In the genomic region with DNA sequence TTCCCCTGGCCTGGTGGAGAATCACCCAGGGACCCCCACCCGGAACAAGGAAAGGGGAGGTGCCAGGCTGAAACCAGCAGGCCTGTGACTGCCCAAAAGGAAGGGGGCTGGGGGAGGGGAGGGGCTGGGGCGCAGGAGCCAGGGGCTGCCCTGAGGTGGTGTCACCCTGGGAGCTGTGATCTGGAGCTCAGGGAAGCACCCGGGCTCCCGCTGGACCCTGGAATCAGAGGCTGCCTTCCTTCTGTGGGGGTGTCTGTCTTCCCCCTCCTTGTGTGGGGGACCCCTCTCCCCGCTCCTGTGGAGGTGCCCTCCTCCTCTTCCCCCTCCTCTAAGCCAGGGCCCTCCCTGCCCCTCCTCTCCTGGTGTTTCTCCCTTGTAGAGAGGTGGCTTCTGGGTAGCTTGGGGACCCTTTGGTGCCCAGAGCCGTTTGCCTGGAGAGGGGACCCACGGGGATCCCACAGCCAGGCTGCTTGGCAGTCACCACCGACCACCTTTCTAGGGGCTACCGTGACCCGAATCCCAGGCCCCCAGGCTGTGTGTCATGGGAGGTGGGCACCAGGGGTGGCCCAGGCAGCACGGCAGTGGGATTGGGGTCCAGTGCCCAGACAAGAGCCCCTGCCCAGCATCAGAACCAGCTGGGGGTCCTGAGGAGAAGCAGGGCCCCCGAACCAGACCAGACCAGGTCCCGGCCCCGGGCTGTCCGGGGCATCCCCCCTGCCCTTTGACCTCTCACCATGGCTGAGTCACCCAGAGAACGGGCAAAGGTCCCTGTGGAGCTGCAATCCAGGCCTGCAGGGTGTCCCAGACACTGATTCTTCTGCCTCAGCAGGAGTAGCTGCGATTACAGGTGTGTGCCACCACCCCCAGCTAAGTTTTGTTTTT, we compare ENCODE assay signal across 1 cellular context.
A peak's percentile ranks its signal among the peaks of the same experiment; 100 is the strongest.
TF ChIP-seq lines count a peak whose summit lies in the region.

No MANE protein-coding gene starts in this region.

TF ChIP-seq in HepG2, 621 proteins besides CTCF, POLR2A, EP300 and RAD21 (continued from another document and continues in another):
- TF ChIP-seq PRDM10 (CRISPR knock-in tag; IDR thresholded peaks at IDR 0.05; ENCODE audit: low read depth), result no peak
- no peak for TF ChIP-seq MBD4 (IDR thresholded peaks at IDR 0.05; ENCODE audit: borderline replicate concordance, low read length)
- TF ChIP-seq NR2F6 (IDR thresholded peaks at IDR 0.05), result peak; percentile 96
- TF ChIP-seq NR2F6 (CRISPR knock-in tag; IDR thresholded peaks at IDR 0.05), result peak; percentile 97
- no peak for TF ChIP-seq ARNTL (CRISPR knock-in tag; IDR thresholded peaks at IDR 0.05)
- TF ChIP-seq KIAA2018 (CRISPR knock-in tag; IDR thresholded peaks at IDR 0.05; ENCODE audit: borderline replicate concordance), result no peak
- TF ChIP-seq ZMYM4 (CRISPR knock-in tag; IDR thresholded peaks at IDR 0.05), result no peak
- peak; percentile 92 to 96; a peak in 3 of 4 replicates for TF ChIP-seq NR2F1 (CRISPR knock-in tag; IDR thresholded peaks at IDR 0.05)
- TF ChIP-seq, protein P1, sequence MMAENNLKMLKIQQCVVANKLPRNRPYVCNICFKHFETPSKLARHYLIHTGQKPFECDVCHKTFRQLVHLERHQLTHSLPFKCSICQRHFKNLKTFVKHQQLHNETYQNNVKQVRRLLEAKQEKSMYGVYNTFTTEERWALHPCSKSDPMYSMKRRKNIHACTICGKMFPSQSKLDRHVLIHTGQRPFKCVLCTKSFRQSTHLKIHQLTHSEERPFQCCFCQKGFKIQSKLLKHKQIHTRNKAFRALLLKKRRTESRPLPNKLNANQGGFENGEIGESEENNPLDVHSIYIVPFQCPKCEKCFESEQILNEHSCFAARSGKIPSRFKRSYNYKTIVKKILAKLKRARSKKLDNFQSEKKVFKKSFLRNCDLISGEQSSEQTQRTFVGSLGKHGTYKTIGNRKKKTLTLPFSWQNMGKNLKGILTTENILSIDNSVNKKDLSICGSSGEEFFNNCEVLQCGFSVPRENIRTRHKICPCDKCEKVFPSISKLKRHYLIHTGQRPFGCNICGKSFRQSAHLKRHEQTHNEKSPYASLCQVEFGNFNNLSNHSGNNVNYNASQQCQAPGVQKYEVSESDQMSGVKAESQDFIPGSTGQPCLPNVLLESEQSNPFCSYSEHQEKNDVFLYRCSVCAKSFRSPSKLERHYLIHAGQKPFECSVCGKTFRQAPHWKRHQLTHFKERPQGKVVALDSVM (CRISPR knock-in tag; IDR thresholded peaks at IDR 0.05), result no peak
- no peak for TF ChIP-seq NR0B2 (CRISPR knock-in tag; IDR thresholded peaks at IDR 0.05)
- TF ChIP-seq EZH2 (conservative IDR thresholded peaks at IDR 0.05; ENCODE audit: low read depth, low read length), result no peak
- TF ChIP-seq HNRNPL (IDR thresholded peaks at IDR 0.05; ENCODE audit: low read depth, low read length), result peak; percentile 71; the same call in 1 of the 2 replicates
- TF ChIP-seq RFXANK (CRISPR knock-in tag; IDR thresholded peaks at IDR 0.05), result no peak
- TF ChIP-seq, protein P2, sequence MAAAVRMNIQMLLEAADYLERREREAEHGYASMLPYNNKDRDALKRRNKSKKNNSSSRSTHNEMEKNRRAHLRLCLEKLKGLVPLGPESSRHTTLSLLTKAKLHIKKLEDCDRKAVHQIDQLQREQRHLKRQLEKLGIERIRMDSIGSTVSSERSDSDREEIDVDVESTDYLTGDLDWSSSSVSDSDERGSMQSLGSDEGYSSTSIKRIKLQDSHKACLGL (CRISPR knock-in tag; IDR thresholded peaks at IDR 0.05), result peak; percentile 46; the same call in 1 of the 2 replicates
- no peak for TF ChIP-seq ZNF777 (CRISPR knock-in tag; IDR thresholded peaks at IDR 0.05)
- TF ChIP-seq SRSF9 (IDR thresholded peaks at IDR 0.05; ENCODE audit: borderline replicate concordance, insufficient read depth, low read depth, low read length, poor library complexity, severe bottlenecking), result no peak
- no peak for TF ChIP-seq IRF1 (CRISPR knock-in tag; IDR thresholded peaks at IDR 0.05; ENCODE audit: low read depth)
- TF ChIP-seq, protein P3, sequence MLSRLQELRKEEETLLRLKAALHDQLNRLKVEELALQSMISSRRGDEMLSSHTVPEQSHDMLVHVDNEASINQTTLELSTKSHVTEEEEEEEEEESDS (CRISPR knock-in tag; IDR thresholded peaks at IDR 0.05; ENCODE audit: borderline replicate concordance), result no peak
- TF ChIP-seq SRSF4 (IDR thresholded peaks at IDR 0.05; ENCODE audit: low read depth, low read length, poor library complexity, severe bottlenecking), result no peak
- TF ChIP-seq SMAD1 (CRISPR knock-in tag; IDR thresholded peaks at IDR 0.05; ENCODE audit: borderline replicate concordance, low read depth), result no peak
- TF ChIP-seq TCF7L2 (IDR thresholded peaks at IDR 0.05; ENCODE audit: low read depth, low read length), result no peak
- TF ChIP-seq NFYB (CRISPR knock-in tag; IDR thresholded peaks at IDR 0.05), result no peak
- no peak for TF ChIP-seq SOX6 (IDR thresholded peaks at IDR 0.05)
- peak; percentile 37; the same call in 1 of the 2 replicates for TF ChIP-seq SOX6 (CRISPR knock-in tag; IDR thresholded peaks at IDR 0.05)
- TF ChIP-seq ZNF841 (CRISPR knock-in tag; IDR thresholded peaks at IDR 0.05; ENCODE audit: borderline replicate concordance), result no peak
- peak; percentile 86 for TF ChIP-seq ZNF652 (CRISPR knock-in tag; IDR thresholded peaks at IDR 0.05; ENCODE audit: borderline replicate concordance, low read depth)
- TF ChIP-seq, protein P4, sequence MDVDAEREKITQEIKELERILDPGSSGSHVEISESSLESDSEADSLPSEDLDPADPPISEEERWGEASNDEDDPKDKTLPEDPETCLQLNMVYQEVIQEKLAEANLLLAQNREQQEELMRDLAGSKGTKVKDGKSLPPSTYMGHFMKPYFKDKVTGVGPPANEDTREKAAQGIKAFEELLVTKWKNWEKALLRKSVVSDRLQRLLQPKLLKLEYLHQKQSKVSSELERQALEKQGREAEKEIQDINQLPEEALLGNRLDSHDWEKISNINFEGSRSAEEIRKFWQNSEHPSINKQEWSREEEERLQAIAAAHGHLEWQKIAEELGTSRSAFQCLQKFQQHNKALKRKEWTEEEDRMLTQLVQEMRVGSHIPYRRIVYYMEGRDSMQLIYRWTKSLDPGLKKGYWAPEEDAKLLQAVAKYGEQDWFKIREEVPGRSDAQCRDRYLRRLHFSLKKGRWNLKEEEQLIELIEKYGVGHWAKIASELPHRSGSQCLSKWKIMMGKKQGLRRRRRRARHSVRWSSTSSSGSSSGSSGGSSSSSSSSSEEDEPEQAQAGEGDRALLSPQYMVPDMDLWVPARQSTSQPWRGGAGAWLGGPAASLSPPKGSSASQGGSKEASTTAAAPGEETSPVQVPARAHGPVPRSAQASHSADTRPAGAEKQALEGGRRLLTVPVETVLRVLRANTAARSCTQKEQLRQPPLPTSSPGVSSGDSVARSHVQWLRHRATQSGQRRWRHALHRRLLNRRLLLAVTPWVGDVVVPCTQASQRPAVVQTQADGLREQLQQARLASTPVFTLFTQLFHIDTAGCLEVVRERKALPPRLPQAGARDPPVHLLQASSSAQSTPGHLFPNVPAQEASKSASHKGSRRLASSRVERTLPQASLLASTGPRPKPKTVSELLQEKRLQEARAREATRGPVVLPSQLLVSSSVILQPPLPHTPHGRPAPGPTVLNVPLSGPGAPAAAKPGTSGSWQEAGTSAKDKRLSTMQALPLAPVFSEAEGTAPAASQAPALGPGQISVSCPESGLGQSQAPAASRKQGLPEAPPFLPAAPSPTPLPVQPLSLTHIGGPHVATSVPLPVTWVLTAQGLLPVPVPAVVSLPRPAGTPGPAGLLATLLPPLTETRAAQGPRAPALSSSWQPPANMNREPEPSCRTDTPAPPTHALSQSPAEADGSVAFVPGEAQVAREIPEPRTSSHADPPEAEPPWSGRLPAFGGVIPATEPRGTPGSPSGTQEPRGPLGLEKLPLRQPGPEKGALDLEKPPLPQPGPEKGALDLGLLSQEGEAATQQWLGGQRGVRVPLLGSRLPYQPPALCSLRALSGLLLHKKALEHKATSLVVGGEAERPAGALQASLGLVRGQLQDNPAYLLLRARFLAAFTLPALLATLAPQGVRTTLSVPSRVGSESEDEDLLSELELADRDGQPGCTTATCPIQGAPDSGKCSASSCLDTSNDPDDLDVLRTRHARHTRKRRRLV (CRISPR knock-in tag; IDR thresholded peaks at IDR 0.05), result no peak
- TF ChIP-seq ISL2 (CRISPR knock-in tag; IDR thresholded peaks at IDR 0.05), result no peak
- no peak for TF ChIP-seq ZNF160 (CRISPR knock-in tag; IDR thresholded peaks at IDR 0.05)
- peak; percentile 95 for TF ChIP-seq NR2C2 (CRISPR knock-in tag; IDR thresholded peaks at IDR 0.05; ENCODE audit: borderline replicate concordance)
- no peak for TF ChIP-seq MAFK (conservative IDR thresholded peaks at IDR 0.05 in 1 of 2, IDR thresholded peaks at IDR 0.05 in 1 of 2; ENCODE audit: low read length in 2 of 2)
- peak; percentile 46; the same call in 1 of the 2 replicates for TF ChIP-seq PPARG (CRISPR knock-in tag; conservative IDR thresholded peaks at IDR 0.05)
- TF ChIP-seq ZFP62 (CRISPR knock-in tag; IDR thresholded peaks at IDR 0.05), result no peak
- no peak for TF ChIP-seq ZNF383 (CRISPR knock-in tag; IDR thresholded peaks at IDR 0.05; ENCODE audit: borderline replicate concordance)
